ENCODE assay signal across 15 cellular contexts in the genomic region with DNA sequence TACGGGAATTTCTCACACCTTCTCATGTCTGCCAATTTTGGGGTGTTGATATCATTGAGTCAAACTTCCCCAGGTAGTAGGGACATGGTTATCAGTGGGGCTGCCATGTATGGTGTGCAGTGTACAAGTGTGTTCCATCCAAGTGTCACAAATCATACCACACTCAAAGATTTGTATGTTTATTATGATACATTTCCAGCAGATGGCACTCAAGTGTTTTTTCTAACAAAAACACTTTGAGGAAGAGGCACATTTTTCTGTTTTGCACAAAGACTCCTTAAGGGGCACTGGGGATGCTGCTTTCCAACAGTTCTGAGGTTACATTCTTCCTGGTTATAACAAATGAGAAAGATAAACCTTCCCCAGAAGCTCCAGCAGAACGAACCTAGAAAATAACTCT.
DNase-seq lines count a peak whose midpoint lies in the region; ATAC-seq, FAIRE-seq and TF ChIP-seq lines count a peak whose summit lies in the region.
"Had no signal": no experiment of that assay in that cellular context is flagged by ENCODE, and none has a peak within 500 bp of the region (broad histone marks: within the 10 kb centered on the region; RNA-seq: fewer than 3 reads in every experiment).

No MANE protein-coding gene starts in this region.

- H3K4me3 Mint-ChIP-seq in chondrocyte (ENCODE audit: unreplicated experiment): no peak overlapping the region
- H3K4me3 Mint-ChIP-seq: CD4-positive, alpha-beta T cell; T-helper 1 cell treated with Interleukin-12 subunit alpha and Interleukin-12 subunit beta and Interleukin-4 antibody, amounts not matched to agents 30 μg/mL and 1 μg/mL, for 36 hours had no signal

- no peaks in the 10 kb centered on the region for H3K36me3 Mint-ChIP-seq in chondrocyte (ENCODE audit: low read depth)

- peaks cover 11% of the 10 kb centered on the region for H3K27me3 Mint-ChIP-seq in chondrocyte (ENCODE audit: low read depth)

- ATAC-seq in GM19397 (IDR thresholded peaks at IDR 0.05; ENCODE audit: unreplicated experiment): no peak
- ATAC-seq: sciatic nerve had no signal

- H3K4me1 Mint-ChIP-seq in chondrocyte (ENCODE audit: low read depth): no peaks in the 10 kb centered on the region

- no peak overlapping the region for H3K27ac Mint-ChIP-seq in chondrocyte (ENCODE audit: unreplicated experiment)
- H3K27ac Mint-ChIP-seq: CD4-positive, alpha-beta T cell; T-helper 1 cell treated with Interleukin-12 subunit alpha and Interleukin-12 subunit beta and Interleukin-4 antibody, amounts not matched to agents 30 μg/mL and 1 μg/mL, for 36 hours had no signal

- TF ChIP-seq POLR2A in GM12891 (IDR thresholded peaks at IDR 0.05; ENCODE audit: low read depth, low read length): no peak

- no peaks in the 10 kb centered on the region for H3K9me3 Mint-ChIP-seq in chondrocyte (ENCODE audit: low read depth)
- H3K9me3 Mint-ChIP-seq: CD4-positive, alpha-beta T cell; T-helper 1 cell treated with Interleukin-12 subunit alpha and Interleukin-12 subunit beta and Interleukin-4 antibody, amounts not matched to agents 30 μg/mL and 1 μg/mL, for 36 hours had no signal

- DNase-seq in AML-193 (lab: John Stamatoyannopoulos, UW) (peak; percentile 4), GM12891 (ENCODE audit: insufficient read length, low spot score) (no peak), MV-4-11 (lab: John Stamatoyannopoulos, UW) (peak; percentile 25), chondrocyte (ENCODE audit: low spot score) (no peak), hypothalamus (lab: John Stamatoyannopoulos, UW) (no peak), anterior cingulate cortex (lab: John Stamatoyannopoulos, UW) (no peak)
- DNase-seq in effector CD8-positive, alpha-beta T cell (lab: John Stamatoyannopoulos, UW): no peak
- DNase-seq: activated CD8-positive, alpha-beta memory T cell treated with anti-CD3 and anti-CD28 coated beads, Interleukin-2, amount 50 U/mL, for 4 hours; amniotic stem cell; CD4-positive, alpha-beta T cell; midbrain had no signal

- peak; percentile 66 for TF ChIP-seq CTCF in chondrocyte (IDR thresholded peaks at IDR 0.05)

- FAIRE-seq in GM12891 (lab: Jason Lieb, UNC): peak; percentile 63
- FAIRE-seq: endometrium had no signal

TF ChIP-seq in GM12891, 5 proteins besides CTCF, POLR2A, EP300 and RAD21:
- TF ChIP-seq SPI1 (IDR thresholded peaks at IDR 0.05; ENCODE audit: low read depth, low read length): no peak
- no peak for TF ChIP-seq POU2F2 (IDR thresholded peaks at IDR 0.05; ENCODE audit: low read depth, low read length)
- no peak for TF ChIP-seq TAF1 (IDR thresholded peaks at IDR 0.05; ENCODE audit: low read depth, low read length)

Comparison
In these comparisons a context has a peak if more than half of its experiments do, and no peak if none do; other contexts are left out.
1. DNase-seq: peak in AML-193 (2 of 2) and MV-4-11 (single experiment); none in GM12891 (single experiment), chondrocyte (single experiment), hypothalamus (0 of 51), anterior cingulate cortex (0 of 58) and effector CD8-positive, alpha-beta T cell (single experiment).